In genomic region chr11:78438298-78438975, GRCh38 we compare ENCODE assay signal across 12 cellular contexts. TPM values are rescaled to one million over a fixed set of nuclear protein-coding genes. Genes with fewer than 3 reads are reported as not detected.
DNase-seq lines count a peak whose midpoint lies in the region; ATAC-seq and TF ChIP-seq lines count a peak whose summit lies in the region.
"Had no signal": no experiment of that assay in that cellular context is flagged by ENCODE, and none has a peak within 500 bp of the region (broad histone marks: within the 10 kb centered on the region; RNA-seq: fewer than 3 reads in every experiment).

No MANE protein-coding gene starts in this region.

- no peak for DNase-seq in activated B cell treated with CpG ODN at 0.5 μM for 24 hours
- DNase-seq in cerebellum (ENCODE audit: low spot score) = no peak
- DNase-seq in stimulated activated CD4-positive, alpha-beta T cell treated with anti-CD3 and anti-CD28 coated beads, Interleukin-2, amount 100 ng/mL, for 24 hours = no peak
- no peak for DNase-seq in cardiac septum (ENCODE audit: low spot score)
- no peak for DNase-seq in AG08395 (ENCODE audit: low spot score)
- DNase-seq: activated T-cell treated with anti-CD3 and anti-CD28 coated beads, Interleukin-2, amount 50 U/mL, for 24 hours; NCI-H146; stimulated activated CD4-positive, alpha-beta T cell treated with anti-CD3 and anti-CD28 coated beads, Interleukin-12 subunit alpha, Interleukin-12 subunit beta, amount 100 ng/mL, for 4 hours had no signal

- POLR2A ChIA-PET in activated B cell treated with CpG ODN at 0.5 μM for 24 hours (lab: Charles Lee) = interaction anchor here (0.9 to 1.9 kb wide), 4 partner anchors 9 to 444 kb away, joined by 3 to 9 read pairs (median 8); partner anchors contain the start of genes INTS4 and NARS2

- intact Hi-C loops in activated B cell treated with CpG ODN at 0.5 μM for 24 hours (cut with micrococcal nuclease) (loop anchor here (1.0 to 2.0 kb wide), 3 partner anchors 9 to 26 kb away; no protein-coding TSS in a partner anchor), cardiac septum (cut with DNase I) (no loop called here)

- ATAC-seq in GM18861 (IDR thresholded peaks at IDR 0.05; ENCODE audit: unreplicated experiment) = peak; percentile 91
- peak; percentile 86 for ATAC-seq in GM21526 (IDR thresholded peaks at IDR 0.05; ENCODE audit: low FRiP score, unreplicated experiment)
- ATAC-seq in HG03175 (IDR thresholded peaks at IDR 0.05; ENCODE audit: unreplicated experiment) = peak; percentile 92
- peak; percentile 92 for ATAC-seq in activated B cell treated with CpG ODN at 0.5 μM for 24 hours (ENCODE audit: low read depth)
- ATAC-seq: Panc1 had no signal

- H3K36me3 Mint-ChIP-seq in activated B cell treated with CpG ODN at 0.5 μM for 24 hours (ENCODE audit: low read depth) = peaks cover 20% of the 10 kb centered on the region

- H3K27me3 Mint-ChIP-seq in activated B cell treated with CpG ODN at 0.5 μM for 24 hours = no peaks in the 10 kb centered on the region
- H3K27me3 Mint-ChIP-seq: activated T-cell treated with anti-CD3 and anti-CD28 coated beads, Interleukin-2, amount 50 U/mL, for 24 hours had no signal

- peaks cover 27% of the 10 kb centered on the region for H3K4me1 Mint-ChIP-seq in activated B cell treated with CpG ODN at 0.5 μM for 24 hours

- peak overlapping the region; percentile 51 for H3K27ac Mint-ChIP-seq in activated B cell treated with CpG ODN at 0.5 μM for 24 hours
- H3K27ac Mint-ChIP-seq: activated T-cell treated with anti-CD3 and anti-CD28 coated beads, Interleukin-2, amount 50 U/mL, for 24 hours had no signal

- no peaks in the 10 kb centered on the region for H3K9me3 Mint-ChIP-seq in activated B cell treated with CpG ODN at 0.5 μM for 24 hours
- H3K9me3 Mint-ChIP-seq: activated T-cell treated with anti-CD3 and anti-CD28 coated beads, Interleukin-2, amount 50 U/mL, for 24 hours had no signal

- H3K4me3 Mint-ChIP-seq in activated B cell treated with CpG ODN at 0.5 μM for 24 hours = peak overlapping the region; percentile 24
- H3K4me3 Mint-ChIP-seq: activated T-cell treated with anti-CD3 and anti-CD28 coated beads, Interleukin-2, amount 50 U/mL, for 24 hours had no signal

- CTCF ChIA-PET in activated B cell treated with CpG ODN at 0.5 μM for 24 hours (lab: Charles Lee) = interaction anchor here (1.2 to 1.5 kb wide), 2 partner anchors 9 to 210 kb away, joined by 3 to 6 read pairs; no protein-coding TSS in a partner anchor

- no peak for TF ChIP-seq CTCF in activated B cell treated with CpG ODN at 0.5 μM for 24 hours (IDR thresholded peaks at IDR 0.05)

RNA-seq across cellular contexts. Expression of gene GAB2, which starts 20.8 kb away (rescaled TPM):
- 22.4 and 22.7 TPM in 2 replicates for total RNA-seq in activated B cell treated with CpG ODN at 0.5 μM for 24 hours
- 16.7 TPM for total RNA-seq in cerebellum
- total RNA-seq in cardiac septum = 42.9 TPM
